In the genomic region with DNA sequence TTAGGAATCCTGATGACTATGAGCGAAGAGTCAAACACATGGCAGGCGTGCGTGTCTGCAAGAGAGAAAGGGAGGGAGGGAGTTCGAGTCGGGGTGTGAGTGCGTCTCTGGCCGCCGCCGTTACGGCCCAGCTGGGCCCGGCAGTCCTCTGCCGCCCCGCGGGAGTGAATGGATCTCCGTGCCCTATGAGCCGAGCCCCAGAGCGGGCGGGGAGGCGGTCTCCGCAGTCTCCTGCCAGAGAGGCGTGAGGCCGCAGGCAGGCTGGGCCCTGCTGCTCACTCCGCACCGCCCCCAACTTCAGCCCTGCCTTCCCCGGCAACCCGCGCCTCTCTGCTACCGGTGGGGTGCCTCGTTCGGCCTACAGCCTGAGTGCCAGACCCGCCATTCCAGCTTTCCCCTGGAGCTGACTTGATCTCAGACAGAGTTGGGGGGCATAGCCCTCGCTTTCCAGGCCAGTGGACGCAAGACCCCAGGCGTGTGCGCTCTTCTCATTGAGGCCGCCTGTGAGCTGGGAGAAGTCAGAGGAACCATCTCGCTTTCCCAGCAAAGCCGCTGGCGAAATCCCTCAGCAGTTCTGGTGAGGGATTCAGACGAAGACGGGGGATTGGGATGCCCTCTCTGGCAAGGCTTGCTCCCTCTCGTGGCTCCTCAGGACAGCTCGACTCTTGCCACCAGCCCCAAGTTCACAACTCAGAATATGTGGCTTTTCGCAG, we compare ENCODE assay signal across 2 cellular contexts.
TF ChIP-seq lines count a peak whose summit lies in the region.

No MANE protein-coding gene starts in this region.

TF ChIP-seq in GM12891, 5 proteins besides CTCF, POLR2A, EP300 and RAD21 (continued from another document):
- TF ChIP-seq POLR2AphosphoS5 (IDR thresholded peaks at IDR 0.05; ENCODE audit: low read depth, low read length): no peak
- no peak for TF ChIP-seq TAF1 (IDR thresholded peaks at IDR 0.05; ENCODE audit: low read depth, low read length)
- no peak for TF ChIP-seq PAX5 (IDR thresholded peaks at IDR 0.05; ENCODE audit: insufficient read depth, low read length, severe bottlenecking)
TF ChIP-seq in GM12891: peak in this region for 0.

TF ChIP-seq in H1, 55 proteins besides CTCF, POLR2A, EP300 and RAD21 (continued from another document):
- TF ChIP-seq, protein P1, sequence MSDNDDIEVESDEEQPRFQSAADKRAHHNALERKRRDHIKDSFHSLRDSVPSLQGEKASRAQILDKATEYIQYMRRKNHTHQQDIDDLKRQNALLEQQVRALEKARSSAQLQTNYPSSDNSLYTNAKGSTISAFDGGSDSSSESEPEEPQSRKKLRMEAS (IDR thresholded peaks at IDR 0.05): peak; percentile 27
- TF ChIP-seq RBBP5 (IDR thresholded peaks at IDR 0.05; ENCODE audit: borderline replicate concordance, low read depth, low read length) (0 out of 2 replicates have a peak, but pooled peaks have one; percentile 11), TAF1 (IDR thresholded peaks at IDR 0.05; ENCODE audit: low read depth, low read length) (0 out of 2 replicates have a peak, but pooled peaks have one; percentile 37), PHF8 (conservative IDR thresholded peaks at IDR 0.05; ENCODE audit: low read depth, low read length) (no peak), KDM4A (IDR thresholded peaks at IDR 0.05; ENCODE audit: low read depth, low read length, severe bottlenecking) (peak; percentile 19)
- TF ChIP-seq, protein P2, sequence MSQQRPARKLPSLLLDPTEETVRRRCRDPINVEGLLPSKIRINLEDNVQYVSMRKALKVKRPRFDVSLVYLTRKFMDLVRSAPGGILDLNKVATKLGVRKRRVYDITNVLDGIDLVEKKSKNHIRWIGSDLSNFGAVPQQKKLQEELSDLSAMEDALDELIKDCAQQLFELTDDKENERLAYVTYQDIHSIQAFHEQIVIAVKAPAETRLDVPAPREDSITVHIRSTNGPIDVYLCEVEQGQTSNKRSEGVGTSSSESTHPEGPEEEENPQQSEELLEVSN (IDR thresholded peaks at IDR 0.05): peak; percentile 17; the same call in 1 of the 2 replicates
